14 cellular contexts compared by ENCODE assay signal in genomic region chr2:133241231-133241575, GRCh38.
DNase-seq lines count a peak whose midpoint lies in the region; ATAC-seq and TF ChIP-seq lines count a peak whose summit lies in the region.
"Had no signal": no experiment of that assay in that cellular context is flagged by ENCODE, and none has a peak within 500 bp of the region (broad histone marks: within the 10 kb centered on the region; RNA-seq: fewer than 3 reads in every experiment).

No MANE protein-coding gene starts in this region.

- no peaks in the 10 kb centered on the region for H3K36me3 ChIP-seq in psoas muscle (ENCODE audit: insufficient read depth in 1 of 2, low read depth in 1 of 2)
- H3K36me3 ChIP-seq: spleen, thyroid gland had no signal

- H3K27ac ChIP-seq in psoas muscle, result no peak overlapping the region
- H3K27ac ChIP-seq: KMS-11, spleen, thyroid gland had no signal

- H3K27me3 ChIP-seq in psoas muscle (ENCODE audit: insufficient read depth in 3 of 3, low read length in 2 of 3), result no peaks in the 10 kb centered on the region
- H3K27me3 ChIP-seq: spleen, thyroid gland had no signal

- ATAC-seq in psoas muscle, result no peak
- no peak for ATAC-seq in GM19023 (IDR thresholded peaks at IDR 0.05; ENCODE audit: unreplicated experiment)
- ATAC-seq: activated naive CD8-positive, alpha-beta T cell treated with anti-CD3 and anti-CD28 coated beads, Interleukin-2, amount 50 U/mL, for 24 hours had no signal

- H3K4me3 ChIP-seq in WI38 (ENCODE audit: low read depth, low read length), result peak overlapping the region; percentile 52
- H3K4me3 ChIP-seq in fibroblast of villous mesenchyme (ENCODE audit: low read depth, low read length), result peak overlapping the region; percentile 14
- no peak overlapping the region for H3K4me3 ChIP-seq in psoas muscle
- H3K4me3 ChIP-seq: thyroid gland had no signal

- 42 to 57% (median 45%) methylated on average over 2 of the region's 2 CpGs for WGBS in psoas muscle, 3 donors

- TF ChIP-seq CTCF in WI38 (IDR thresholded peaks at IDR 0.05; ENCODE audit: low read depth, low read length), result no peak
- no peak for TF ChIP-seq CTCF in fibroblast of villous mesenchyme (IDR thresholded peaks at IDR 0.05; ENCODE audit: insufficient read depth, low read depth, low read length)
- no peak for TF ChIP-seq CTCF in psoas muscle (IDR thresholded peaks at IDR 0.05)

- DNase-seq in NCI-H82 (lab: John Stamatoyannopoulos, UW) (peak; percentile 38), NCI-H82 treated with DMSO at 0.1 percent for 48 hours (lab: John Stamatoyannopoulos, UW; ENCODE audit: unreplicated experiment) (no peak), fibroblast of villous mesenchyme (ENCODE audit: low read depth) (peak; percentile 87), superior temporal gyrus (ENCODE audit: extremely low spot score) (peak; percentile 46), psoas muscle (no peak), DMS53 treated with DMSO at 0.1 percent for 48 hours (lab: John Stamatoyannopoulos, UW; ENCODE audit: unreplicated experiment) (no peak)
- DNase-seq: activated naive CD8-positive, alpha-beta T cell treated with anti-CD3 and anti-CD28 coated beads, Interleukin-2, amount 50 U/mL, for 24 hours; activated T-cell treated with anti-CD3 and anti-CD28 coated beads for 4 hours; NCI-H187 treated with DMSO at 0.1 percent for 48 hours; spleen; thyroid gland had no signal

- H3K9me3 ChIP-seq in psoas muscle, result no peaks in the 10 kb centered on the region
- H3K9me3 ChIP-seq: spleen, thyroid gland had no signal

- H3K4me1 ChIP-seq in psoas muscle, result no peaks in the 10 kb centered on the region
- H3K4me1 ChIP-seq: spleen, thyroid gland had no signal

- intact Hi-C loops in psoas muscle (cut with DNase I), result no loop called here

Comparison
In these comparisons a context has a peak if more than half of its experiments do, and no peak if none do; other contexts are left out.
1. DNase-seq: peak in NCI-H82 (single experiment), fibroblast of villous mesenchyme (single experiment) and superior temporal gyrus (single experiment); none in NCI-H82 treated with DMSO at 0.1 percent for 48 hours (single experiment), psoas muscle (0 of 2) and DMS53 treated with DMSO at 0.1 percent for 48 hours (single experiment).